Comparison of ENCODE assay signal across 7 cellular contexts in genomic region chr6:36387440-36388303, GRCh38. TPM values are rescaled to one million over a fixed set of nuclear protein-coding genes. Genes with fewer than 3 reads are reported as not detected.
DNase-seq lines count a peak whose midpoint lies in the region; ATAC-seq and TF ChIP-seq lines count a peak whose summit lies in the region.

TSS of gene ETV7 (minus strand) at chr6:36387669. CDS start at chr6:36387541, 128 bp downstream.

- in situ Hi-C loops in HAP-1 (cut with MboI; ENCODE audit: low sequenced_read_pairs) = no loop called here

- peaks cover 26% of the 10 kb centered on the region for H3K4me1 Mint-ChIP-seq in T-helper 2 cell treated with Interferon-gamma antibody and Interleukin-4, amounts not matched to agents 5 μg/mL and 100 μg/mL, for 36 hours (ENCODE audit: low read depth)
- H3K4me1 Mint-ChIP-seq in central memory CD8-positive, alpha-beta T cell = peaks cover 18% of the 10 kb centered on the region

- H3K27ac ChIP-seq in right lobe of liver = peak within 1 kb of the TSS in 2 of 3 donors; percentile 21 to 36

- H3K4me1 ChIP-seq in HAP-1 (peaks cover 3% of the 10 kb centered on the region; the same call in 1 of the 2 replicates), right lobe of liver (peaks cover 0 to 9% (median 0%) of the 10 kb centered on the region in 4 donors)

- H3K36me3 ChIP-seq in HAP-1 (replicated peaks) = no peaks in the 10 kb centered on the region
- no peaks in the 10 kb centered on the region for H3K36me3 ChIP-seq in right lobe of liver

- peaks cover 59% of the 10 kb centered on the region for H3K27me3 Mint-ChIP-seq in T-helper 2 cell treated with Interferon-gamma antibody and Interleukin-4, amounts not matched to agents 5 μg/mL and 100 μg/mL, for 36 hours (ENCODE audit: low read depth)
- H3K27me3 Mint-ChIP-seq in central memory CD8-positive, alpha-beta T cell = peaks cover 20% of the 10 kb centered on the region

- peak within 1 kb of the TSS; percentile 84 for H3K4me3 Mint-ChIP-seq in T-helper 2 cell treated with Interferon-gamma antibody and Interleukin-4, amounts not matched to agents 5 μg/mL and 100 μg/mL, for 36 hours
- H3K4me3 Mint-ChIP-seq in central memory CD8-positive, alpha-beta T cell = peak within 1 kb of the TSS; percentile 88

- DNase-seq in HAP-1 (ENCODE audit: low spot score in 2 of 2) (peak in 1 of 2 experiments; percentile 32), right lobe of liver (peak in 1 of 3 donors; percentile 62)
- peak; percentile 40 for DNase-seq in T-helper 2 cell treated with Interferon-gamma antibody and Interleukin-4, amounts not matched to agents 5 μg/mL and 100 μg/mL, for 36 hours (ENCODE audit: low spot score)
- DNase-seq in central memory CD8-positive, alpha-beta T cell (ENCODE audit: low spot score in 2 of 2) = no peak
- peak in 2 of 3 donors; percentile 12 to 27 for DNase-seq in stimulated activated CD4-positive, alpha-beta T cell treated with anti-CD3 and anti-CD28 coated beads, TNF-alpha, amount 100 ng/mL, for 48 hours (ENCODE audit: low read depth in 3 of 3)

- H3K4me3 ChIP-seq in HAP-1 (peak within 1 kb of the TSS; percentile 17), right lobe of liver (peak within 1 kb of the TSS; percentile 51 to 65 (median 63))

- 17% methylated on average over 3 of the region's 65 CpGs for WGBS in right lobe of liver (ENCODE audit: insufficient coverage, low coverage, low lambda C conversion rate, missing lambda C conversion rate)

- peak; percentile 57 for ATAC-seq in central memory CD8-positive, alpha-beta T cell (replicated peaks; ENCODE audit: extremely low read depth, poor library complexity, severe bottlenecking)
- peak; percentile 74 to 84 (median 81) for ATAC-seq in right lobe of liver
- ATAC-seq in GM18861 (IDR thresholded peaks at IDR 0.05; ENCODE audit: unreplicated experiment) = no peak
- ATAC-seq in GM19467 (IDR thresholded peaks at IDR 0.05; ENCODE audit: unreplicated experiment) = no peak

- H3K36me3 Mint-ChIP-seq in T-helper 2 cell treated with Interferon-gamma antibody and Interleukin-4, amounts not matched to agents 5 μg/mL and 100 μg/mL, for 36 hours (ENCODE audit: low read depth) = peaks cover 2% of the 10 kb centered on the region
- H3K36me3 Mint-ChIP-seq in central memory CD8-positive, alpha-beta T cell (ENCODE audit: insufficient read depth) = peaks cover 3% of the 10 kb centered on the region

- H3K9me3 ChIP-seq in HAP-1 (no peaks in the 10 kb centered on the region), right lobe of liver (no peaks in the 10 kb centered on the region)

- peak within 1 kb of the TSS; percentile 23 for H3K27ac Mint-ChIP-seq in T-helper 2 cell treated with Interferon-gamma antibody and Interleukin-4, amounts not matched to agents 5 μg/mL and 100 μg/mL, for 36 hours
- peak within 1 kb of the TSS; percentile 85 for H3K27ac Mint-ChIP-seq in central memory CD8-positive, alpha-beta T cell (ENCODE audit: low read depth)

- no peaks in the 10 kb centered on the region for H3K9me3 Mint-ChIP-seq in T-helper 2 cell treated with Interferon-gamma antibody and Interleukin-4, amounts not matched to agents 5 μg/mL and 100 μg/mL, for 36 hours
- no peaks in the 10 kb centered on the region for H3K9me3 Mint-ChIP-seq in central memory CD8-positive, alpha-beta T cell

- H3K27me3 ChIP-seq in HAP-1 (ENCODE audit: low read depth) = peaks cover 11% of the 10 kb centered on the region
- H3K27me3 ChIP-seq in right lobe of liver = no peaks in the 10 kb centered on the region

- no peak for TF ChIP-seq POLR2A in right lobe of liver (IDR thresholded peaks at IDR 0.05)

- intact Hi-C loops in right lobe of liver (cut with DNase I) = no loop called here

- no peak for TF ChIP-seq CTCF in right lobe of liver (IDR thresholded peaks at IDR 0.05)

RNA-seq across cellular contexts. Expression of gene ETV7, which starts in this region (rescaled TPM):
- total RNA-seq in right lobe of liver = 1 to 10 TPM in 1 of 6 experiments, under 1 TPM in 4, not detected in 1; 0.19 to 4.6 (median 0.55) TPM

Comparison
In these comparisons a context has a peak if more than half of its experiments do, and no peak if none do; other contexts are left out.
1. DNase-seq: peak in T-helper 2 cell treated with Interferon-gamma antibody and Interleukin-4, amounts not matched to agents 5 μg/mL and 100 μg/mL, for 36 hours (single experiment) and stimulated activated CD4-positive, alpha-beta T cell treated with anti-CD3 and anti-CD28 coated beads, TNF-alpha, amount 100 ng/mL, for 48 hours (2 of 3); none in central memory CD8-positive, alpha-beta T cell (0 of 2).
2. ATAC-seq: peak in central memory CD8-positive, alpha-beta T cell (single experiment) and right lobe of liver (4 of 4); none in GM18861 (single experiment) and GM19467 (single experiment).